In the genomic region with DNA sequence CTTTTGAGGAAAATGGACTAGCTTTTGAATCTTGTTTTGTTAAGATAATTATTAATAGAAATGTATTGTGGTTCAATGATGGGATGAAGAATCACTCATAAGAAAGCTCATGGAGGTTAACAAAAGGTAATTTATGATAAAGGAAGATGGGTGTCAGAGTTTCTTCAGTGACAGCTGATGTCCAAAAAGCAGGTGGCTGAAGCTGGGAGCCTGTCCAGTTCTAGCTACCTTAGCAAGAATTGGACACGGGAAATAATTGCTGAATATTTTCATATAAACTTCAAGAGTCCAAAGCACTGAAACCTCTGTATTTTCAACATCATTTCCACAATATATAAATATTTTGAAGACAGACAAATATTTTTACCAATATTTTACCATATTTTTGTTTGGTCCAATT, we compare ENCODE assay signal across 31 cellular contexts.
"Had no signal": no experiment of that assay in that cellular context is flagged by ENCODE, and none has a peak within 500 bp of the region (broad histone marks: within the 10 kb centered on the region; RNA-seq: fewer than 3 reads in every experiment).

No MANE protein-coding gene starts in this region.

- H3K36me3 ChIP-seq: adrenal gland, ascending aorta, brain microvascular endothelial cell, breast epithelium, cardiac muscle cell had no signal

- H3K27me3 ChIP-seq: adrenal gland, ascending aorta, body of pancreas, brain microvascular endothelial cell, breast epithelium, cardiac muscle cell had no signal

- H3K4me1 ChIP-seq: adrenal gland, ascending aorta, body of pancreas, breast epithelium had no signal

- H3K9me3 ChIP-seq: adrenal gland, ascending aorta, body of pancreas, breast epithelium had no signal

- H3K27ac ChIP-seq: adrenal gland, ascending aorta, body of pancreas, brain microvascular endothelial cell, breast epithelium, cardiac muscle cell had no signal

- H3K4me3 ChIP-seq: adrenal gland, ascending aorta, body of pancreas, breast epithelium, cardiac muscle cell had no signal

- ATAC-seq: activated naive CD4-positive, alpha-beta T cell treated with anti-CD3 and anti-CD28 coated beads, Interleukin-2, amount 50 U/mL, for 72 hours; activated naive CD8-positive, alpha-beta T cell treated with anti-CD3 and anti-CD28 coated beads, Interleukin-2, amount 50 U/mL, for 24 hours; activated T-cell treated with anti-CD3 and anti-CD28 coated beads, Interleukin-2, amount 50 U/mL, for 4 hours; activated T-cell treated with anti-CD3 and anti-CD28 coated beads, Interleukin-2, amount 50 U/mL, for 72 hours; activated T-helper 17 cell treated with anti-CD3 and anti-CD28 coated beads, Interleukin-2, amount 50 U/mL, for 72 hours; body of pancreas had no signal

- DNase-seq: activated effector memory CD4-positive, alpha-beta T cell treated with anti-CD3 and anti-CD28 coated beads, Interleukin-2, amount 50 U/mL, for 16 hours; activated effector memory CD4-positive, alpha-beta T cell treated with Interleukin-2 at 50 U/mL for 16 hours; activated gamma-delta T cell; activated gamma-delta T cell treated with Interleukin-2 at 50 U/mL for 16 hours; activated naive CD4-positive, alpha-beta T cell; activated naive CD4-positive, alpha-beta T cell treated with anti-CD3 and anti-CD28 coated beads for 36 hours; activated naive CD4-positive, alpha-beta T cell treated with anti-CD3 and anti-CD28 coated beads, Interleukin-2, amount 10 ng/mL, durations not matched to agents 7 days and 5 days; activated naive CD4-positive, alpha-beta T cell treated with anti-CD3 and anti-CD28 coated beads, Interleukin-2, amount 50 U/mL, for 16 hours; activated naive CD4-positive, alpha-beta T cell treated with Interleukin-2 at 50 U/mL for 16 hours; activated naive CD8-positive, alpha-beta T cell treated with anti-CD3 and anti-CD28 coated beads for 36 hours; activated naive CD8-positive, alpha-beta T cell treated with anti-CD3 and anti-CD28 coated beads, Interleukin-2, amount 10 ng/mL, durations not matched to agents 7 days and 5 days; activated naive CD8-positive, alpha-beta T cell treated with anti-CD3 and anti-CD28 coated beads, Interleukin-2, amount 50 U/mL, for 24 hours; activated T-cell treated with anti-CD3 and anti-CD28 coated beads, Interleukin-2, amount 50 U/mL, for 1 hour; activated T-cell treated with anti-CD3 and anti-CD28 coated beads, Interleukin-2, amount 50 U/mL, for 24 hours; activated T-cell treated with anti-CD3 and anti-CD28 coated beads, Interleukin-2, amount 50 U/mL, for 4 hours; activated T-cell treated with anti-CD3 and anti-CD28 coated beads, Interleukin-2, amount 50 U/mL, for 48 hours; activated T-cell treated with anti-CD3 and anti-CD28 coated beads, Interleukin-2, amount 50 U/mL, for 72 hours; adrenal gland; amniotic stem cell; amygdala; anterior cingulate cortex; aorta; body of pancreas; brain microvascular endothelial cell; central memory CD4-positive, alpha-beta T cell; cerebellar nuclear complex had no signal
